In genomic region chr17:76525513-76525833, GRCh38 we compare ENCODE assay signal across 18 cellular contexts. TPM values are rescaled to one million over a fixed set of nuclear protein-coding genes. Genes with fewer than 3 reads are reported as not detected.
"Had no signal": no experiment of that assay in that cellular context is flagged by ENCODE, and none has a peak within 500 bp of the region (broad histone marks: within the 10 kb centered on the region; RNA-seq: fewer than 3 reads in every experiment).

No MANE protein-coding gene starts in this region.

RNA-seq across cellular contexts. Expression of gene CYGB, which starts 12.0 kb away (rescaled TPM):
- total RNA-seq: naive thymus-derived CD4-positive, alpha-beta T cell had no signal

RNA-seq across cellular contexts. Expression of gene PRCD, which starts 14.4 kb away (rescaled TPM):
- total RNA-seq: endothelial cell of umbilical vein; naive thymus-derived CD4-positive, alpha-beta T cell had no signal
- polyA plus RNA-seq: endothelial cell of umbilical vein had no signal

RNA-seq across cellular contexts. Expression of gene AANAT, which starts 58.1 kb away (rescaled TPM):
- total RNA-seq: chondrocyte; dermis microvascular lymphatic vessel endothelial cell; endodermal cell; endothelial cell of umbilical vein; glomerular endothelial cell; left lung; lung microvascular endothelial cell; mesenteric fat pad; mononuclear cell; naive thymus-derived CD4-positive, alpha-beta T cell; omental fat pad; pulmonary artery endothelial cell; sigmoid colon; temporal lobe; tibial nerve; ureter had no signal
- polyA plus RNA-seq: endothelial cell of umbilical vein; keratinocyte; naive thymus-derived CD4-positive, alpha-beta T cell; small intestine had no signal
